9 cellular contexts compared by ENCODE assay signal in the genomic region with DNA sequence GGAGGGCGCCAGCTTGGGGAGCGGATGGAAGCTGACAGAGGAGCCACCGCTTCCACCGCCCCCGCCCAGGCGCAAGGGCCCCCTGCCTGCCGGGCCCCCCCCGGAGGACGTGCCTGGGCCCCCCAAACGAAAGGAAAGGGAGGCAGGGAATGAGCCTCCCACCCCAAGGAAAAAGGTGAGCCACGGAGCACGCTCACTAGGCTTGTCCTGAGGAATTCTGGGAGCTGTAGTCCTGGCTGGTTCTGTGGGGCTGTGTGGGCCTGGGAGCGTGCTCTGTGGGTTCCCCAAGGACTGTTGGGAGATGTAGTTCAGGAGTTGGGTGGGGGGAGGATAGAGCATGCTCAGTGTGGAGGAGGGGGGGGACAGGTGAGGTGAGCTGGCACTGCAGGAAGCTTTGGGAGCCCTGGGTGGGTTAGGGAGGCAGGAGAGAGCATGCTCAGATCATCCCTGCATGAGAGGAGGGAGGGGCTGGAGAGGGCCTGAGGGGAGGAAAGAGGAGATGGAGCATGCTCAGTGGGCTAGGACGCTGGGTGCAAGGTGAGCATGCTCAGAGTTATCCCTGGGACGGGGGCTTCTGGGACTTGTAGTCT. TPM values are rescaled to one million over a fixed set of nuclear protein-coding genes. Genes with fewer than 3 reads are reported as not detected.
DNase-seq lines count a peak whose midpoint lies in the region; FAIRE-seq and TF ChIP-seq lines count a peak whose summit lies in the region.
"Had no signal": no experiment of that assay in that cellular context is flagged by ENCODE, and none has a peak within 500 bp of the region (broad histone marks: within the 10 kb centered on the region; RNA-seq: fewer than 3 reads in every experiment).

No MANE protein-coding gene starts in this region.

- TF ChIP-seq POLR2A in breast epithelium (IDR thresholded peaks at IDR 0.05) (no peak), transverse colon (IDR thresholded peaks at IDR 0.05) (no peak)

- in situ Hi-C loops in transverse colon (cut with MboI; ENCODE audit: low pct_ligation_motif_present in 1 of 4, low pct_unique_long_range_greater_than_20kb in 1 of 4, low sequenced_read_pairs in 3 of 4) = no loop called here

- no peak for TF ChIP-seq CTCF in breast epithelium (IDR thresholded peaks at IDR 0.05)
- no peak for TF ChIP-seq CTCF in transverse colon (IDR thresholded peaks at IDR 0.05)
- no peak for TF ChIP-seq CTCF in endothelial cell (IDR thresholded peaks at IDR 0.05; ENCODE audit: unreplicated experiment)

- no peaks in the 10 kb centered on the region for H3K9me3 Mint-ChIP-seq in endothelial cell (ENCODE audit: unreplicated experiment)
- H3K9me3 Mint-ChIP-seq: activated T-cell treated with anti-CD3 and anti-CD28 coated beads, Interleukin-2, amount 50 U/mL, for 72 hours had no signal

- intact Hi-C loops in breast epithelium (cut with DNase I; ENCODE audit: low total_unique reads) (no loop called here), transverse colon (cut with DNase I; ENCODE audit: low total_unique reads) (no loop called here)

- no peak overlapping the region for H3K4me3 Mint-ChIP-seq in endothelial cell (ENCODE audit: unreplicated experiment)
- H3K4me3 Mint-ChIP-seq: activated T-cell treated with anti-CD3 and anti-CD28 coated beads, Interleukin-2, amount 50 U/mL, for 72 hours had no signal

- H3K36me3 Mint-ChIP-seq in endothelial cell (ENCODE audit: low read depth, unreplicated experiment) = peaks cover 39% of the 10 kb centered on the region

- H3K36me3 ChIP-seq in breast epithelium (no peaks in the 10 kb centered on the region), transverse colon (peaks cover 0 to 6% (median 2%) of the 10 kb centered on the region in 4 donors)

- WGBS in transverse colon (ENCODE audit: low coverage in 1 of 2), 2 donors = 60 to 100% methylated on average over 1 to 13 of the region's 15 CpGs

- TF ChIP-seq EP300 in transverse colon (IDR thresholded peaks at IDR 0.05; ENCODE audit: low read depth) = no peak

- H3K27ac Mint-ChIP-seq in endothelial cell (ENCODE audit: unreplicated experiment) = no peak overlapping the region
- H3K27ac Mint-ChIP-seq: activated T-cell treated with anti-CD3 and anti-CD28 coated beads, Interleukin-2, amount 50 U/mL, for 72 hours had no signal

- H3K27ac ChIP-seq in breast epithelium = peak overlapping the region; percentile 66 to 67
- H3K27ac ChIP-seq in layer of hippocampus (ENCODE audit: low read depth, low read length) = peak overlapping the region; percentile 21
- no peak overlapping the region for H3K27ac ChIP-seq in transverse colon

- H3K4me3 ChIP-seq in breast epithelium = peak overlapping the region in 2 of 3 donors; percentile 34 to 49
- H3K4me3 ChIP-seq in transverse colon = no peak overlapping the region

- DNase-seq in COLO668 (lab: John Stamatoyannopoulos, UW; ENCODE audit: unreplicated experiment) = peak; percentile 53
- no peak for DNase-seq in HTR-8/SVneo (ENCODE audit: insufficient read length, low spot score)
- peak; percentile 88 for DNase-seq in NCI-H82 treated with DMSO at 0.1 percent for 48 hours (lab: John Stamatoyannopoulos, UW; ENCODE audit: unreplicated experiment)
- DNase-seq in breast epithelium (ENCODE audit: low spot score in 2 of 2) = peak in 1 of 2 donors; percentile 80
- peak; percentile 41 for DNase-seq in transverse colon
- DNase-seq in dedifferentiated amniotic fluid mesenchymal stem cell (ENCODE audit: extremely low spot score) = no peak
- no peak for DNase-seq in endothelial cell (ENCODE audit: low spot score)

- H3K27me3 Mint-ChIP-seq in endothelial cell (ENCODE audit: unreplicated experiment) = peaks cover 15% of the 10 kb centered on the region

- H3K4me1 Mint-ChIP-seq in endothelial cell (ENCODE audit: unreplicated experiment) = peaks cover 26% of the 10 kb centered on the region

- H3K27me3 ChIP-seq in breast epithelium = no peaks in the 10 kb centered on the region
- H3K27me3 ChIP-seq in layer of hippocampus (ENCODE audit: control insufficient read depth, insufficient read depth, low read length) = no peaks in the 10 kb centered on the region
- no peaks in the 10 kb centered on the region for H3K27me3 ChIP-seq in transverse colon

- H3K9me3 ChIP-seq in breast epithelium (no peaks in the 10 kb centered on the region), transverse colon (no peaks in the 10 kb centered on the region)

- peak; percentile 79 for FAIRE-seq in HTR-8/SVneo (lab: Jason Lieb, UNC)

- peaks cover 0 to 7% of the 10 kb centered on the region in 2 donors for H3K4me1 ChIP-seq in breast epithelium
- H3K4me1 ChIP-seq in transverse colon = peaks cover 6 to 23% (median 11%) of the 10 kb centered on the region in 4 donors

RNA-seq across cellular contexts. Expression of a gene that starts 4.5 kb away (rescaled TPM):
- total RNA-seq in breast epithelium = 10 to 100 TPM in 1 of 3 donors, 1 to 10 TPM in 2; 4.5 to 12.7 (median 9.2) TPM
- total RNA-seq in transverse colon = 10 to 100 TPM; 19.3 to 45.3 (median 20.3) TPM
- total RNA-seq in endothelial cell (ENCODE audit: unreplicated experiment) = 117 TPM

RNA-seq across cellular contexts. Expression of a gene that starts 21.0 kb away (rescaled TPM):
- total RNA-seq in breast epithelium (10 to 100 TPM; 20.0 to 40.5 (median 25.9) TPM), transverse colon (10 to 100 TPM; 24.8 to 45.6 (median 31.3) TPM), endothelial cell (ENCODE audit: unreplicated experiment) (42.9 TPM)

RNA-seq across cellular contexts. Expression of a gene that starts 29.7 kb away (rescaled TPM):
- 1 to 10 TPM; 4.8 to 5.6 (median 5.1) TPM for total RNA-seq in breast epithelium
- 10 to 100 TPM in 3 of 4 donors, 1 to 10 TPM in 1; 5.3 to 37.0 (median 10.8) TPM for total RNA-seq in transverse colon
- total RNA-seq in endothelial cell (ENCODE audit: unreplicated experiment) = 23.4 TPM

RNA-seq across cellular contexts. Expression of a gene that starts 31.5 kb away (rescaled TPM):
- total RNA-seq in breast epithelium = 1 to 10 TPM; 2.6 to 4.5 (median 3.4) TPM
- total RNA-seq in transverse colon = under 1 TPM in 2 of 4 donors, not detected in 2; 0.82 to 0.95 TPM
- total RNA-seq in endothelial cell (ENCODE audit: unreplicated experiment) = 3.4 TPM

RNA-seq across cellular contexts. Expression of a gene that starts 34.0 kb away (rescaled TPM):
- total RNA-seq in breast epithelium (10 to 100 TPM; 29.4 to 47.2 (median 36.2) TPM), transverse colon (10 to 100 TPM; 13.8 to 57.3 (median 24.0) TPM), endothelial cell (ENCODE audit: unreplicated experiment) (53.9 TPM)

Comparison
In these comparisons a context has a peak if more than half of its experiments do, and no peak if none do; other contexts are left out.
1. DNase-seq: peak in COLO668 (single experiment), NCI-H82 treated with DMSO at 0.1 percent for 48 hours (single experiment) and transverse colon (single experiment); none in HTR-8/SVneo (single experiment), dedifferentiated amniotic fluid mesenchymal stem cell (single experiment) and endothelial cell (single experiment).
2. H3K27ac ChIP-seq: peak in breast epithelium (2 of 2) and layer of hippocampus (single experiment); none in transverse colon (0 of 4).
3. H3K4me3 ChIP-seq: peak in breast epithelium (2 of 3); none in transverse colon (0 of 4).